ENCODE assay signal across 9 cellular contexts in genomic region chr2:10722252-10722825, GRCh38. TPM values are rescaled to one million over a fixed set of nuclear protein-coding genes. Genes with fewer than 3 reads are reported as not detected.
DNase-seq lines count a peak whose midpoint lies in the region; ATAC-seq, FAIRE-seq and TF ChIP-seq lines count a peak whose summit lies in the region.
"Had no signal": no experiment of that assay in that cellular context is flagged by ENCODE, and none has a peak within 500 bp of the region (broad histone marks: within the 10 kb centered on the region; RNA-seq: fewer than 3 reads in every experiment).

No MANE protein-coding gene starts in this region.

- intact Hi-C loops in tibial artery (cut with DNase I; ENCODE audit: low total_unique reads) = no loop called here

- FAIRE-seq in small intestine (lab: Jason Lieb, UNC) = no peak

- H3K4me3 Mint-ChIP-seq in activated T-cell treated with anti-CD3 and anti-CD28 coated beads, Interleukin-2, amount 50 U/mL, for 4 hours = peak overlapping the region; percentile 53
- H3K4me3 Mint-ChIP-seq in mesothelial cell of epicardium = peak overlapping the region; percentile 53

- peaks cover 11% of the 10 kb centered on the region for H3K4me1 Mint-ChIP-seq in activated T-cell treated with anti-CD3 and anti-CD28 coated beads, Interleukin-2, amount 50 U/mL, for 4 hours (ENCODE audit: low read depth)
- peaks cover 3% of the 10 kb centered on the region for H3K4me1 Mint-ChIP-seq in mesothelial cell of epicardium

- H3K4me3 ChIP-seq in astrocyte of the cerebellum (ENCODE audit: low read depth, low read length) (peak overlapping the region; percentile 31), tibial artery (peak overlapping the region; percentile 53 to 61), small intestine (ENCODE audit: low read depth in 1 of 2, low read length in 2 of 2) (peak overlapping the region in 1 of 2 donors; percentile 58)

- peaks cover 0 to 55% of the 10 kb centered on the region in 2 donors for H3K27me3 ChIP-seq in tibial artery
- H3K27me3 ChIP-seq in small intestine (ENCODE audit: control insufficient read depth in 2 of 2, insufficient read depth in 2 of 2, low read length in 2 of 2) = peaks cover 5 to 31% of the 10 kb centered on the region in 2 donors

- peaks cover 0 to 29% (median 24%) of the 10 kb centered on the region in 4 donors for H3K4me1 ChIP-seq in tibial artery
- H3K4me1 ChIP-seq in small intestine (ENCODE audit: control insufficient read depth in 2 of 2, insufficient read depth in 1 of 2, low read depth in 1 of 2, low read length in 1 of 2) = peaks cover 0 to 2% of the 10 kb centered on the region in 2 donors

- no peaks in the 10 kb centered on the region for H3K9me3 Mint-ChIP-seq in activated T-cell treated with anti-CD3 and anti-CD28 coated beads, Interleukin-2, amount 50 U/mL, for 4 hours
- H3K9me3 Mint-ChIP-seq in mesothelial cell of epicardium = no peaks in the 10 kb centered on the region

- TF ChIP-seq CTCF in astrocyte of the cerebellum (IDR thresholded peaks at IDR 0.05; ENCODE audit: low read depth, low read length, missing control alignments) (no peak), mesothelial cell of epicardium (IDR thresholded peaks at IDR 0.05; ENCODE audit: unreplicated experiment) (no peak), tibial artery (IDR thresholded peaks at IDR 0.05) (no peak)

- in situ Hi-C loops in astrocyte of the cerebellum (cut with HindIII; ENCODE audit: low sequenced_read_pairs) = no loop called here

- H3K36me3 Mint-ChIP-seq in activated T-cell treated with anti-CD3 and anti-CD28 coated beads, Interleukin-2, amount 50 U/mL, for 4 hours (ENCODE audit: insufficient read depth) = no peaks in the 10 kb centered on the region
- H3K36me3 Mint-ChIP-seq in mesothelial cell of epicardium = no peaks in the 10 kb centered on the region

- H3K9me3 ChIP-seq in tibial artery = no peaks in the 10 kb centered on the region
- H3K9me3 ChIP-seq in small intestine (ENCODE audit: control insufficient read depth, low read depth) = no peaks in the 10 kb centered on the region

- H3K36me3 ChIP-seq in tibial artery (no peaks in the 10 kb centered on the region), small intestine (ENCODE audit: control insufficient read depth in 2 of 2, insufficient read depth in 2 of 2, low read length in 2 of 2) (no peaks in the 10 kb centered on the region)

- H3K27me3 Mint-ChIP-seq in activated T-cell treated with anti-CD3 and anti-CD28 coated beads, Interleukin-2, amount 50 U/mL, for 4 hours (ENCODE audit: low read depth) = peaks cover 48% of the 10 kb centered on the region
- H3K27me3 Mint-ChIP-seq in mesothelial cell of epicardium (ENCODE audit: low read depth) = peaks cover 93% of the 10 kb centered on the region

- no peak for DNase-seq in activated T-cell treated with anti-CD3 and anti-CD28 coated beads, Interleukin-2, amount 50 U/mL, for 4 hours
- no peak for DNase-seq in activated T-cell treated with anti-CD3 and anti-CD28 coated beads, Interleukin-2, amount 50 U/mL, for 1 hour
- no peak for DNase-seq in astrocyte of the cerebellum (ENCODE audit: low read depth)
- no peak for DNase-seq in mesothelial cell of epicardium (ENCODE audit: low spot score in 2 of 2, unreplicated experiment in 2 of 2)
- DNase-seq in tibial artery = no peak
- DNase-seq in NCI-H2171 treated with DMSO at 0.1 percent for 48 hours (lab: John Stamatoyannopoulos, UW) = no peak
- DNase-seq in small intestine = no peak
- no peak for DNase-seq in NCI-H1092 treated with DMSO at 0.1 percent for 48 hours (lab: John Stamatoyannopoulos, UW)
- DNase-seq: NCI-H1436 treated with DMSO at 0.1 percent for 48 hours had no signal

- no peak for ATAC-seq in activated T-cell treated with anti-CD3 and anti-CD28 coated beads, Interleukin-2, amount 50 U/mL, for 4 hours

- H3K27ac Mint-ChIP-seq in mesothelial cell of epicardium = no peak overlapping the region

- H3K27ac ChIP-seq in tibial artery (no peak overlapping the region), small intestine (ENCODE audit: low read depth in 1 of 2, low read length in 1 of 2) (no peak overlapping the region)

- WGBS in small intestine, 3 donors = 6 to 19% (median 13%) methylated on average over 7 of the region's 7 CpGs

RNA-seq across cellular contexts. Expression of gene ATP6V1C2, which starts 0.9 kb away (rescaled TPM):
- under 1 TPM in 1 of 3 donors, not detected in 2; 0.14 TPM for total RNA-seq in activated T-cell treated with anti-CD3 and anti-CD28 coated beads, Interleukin-2, amount 50 U/mL, for 4 hours
- total RNA-seq in mesothelial cell of epicardium = 0.09 to 0.27 TPM (median 0.27 TPM) in 3 replicates
- 1 to 10 TPM in 1 of 3 donors, under 1 TPM in 2; 0.22 to 1.3 (median 0.54) TPM for polyA plus RNA-seq in small intestine

RNA-seq across cellular contexts. Expression of gene NOL10, which starts 32.6 kb away (rescaled TPM):
- total RNA-seq in activated T-cell treated with anti-CD3 and anti-CD28 coated beads, Interleukin-2, amount 50 U/mL, for 4 hours = 10 to 100 TPM; 63.2 to 74.8 (median 69.2) TPM
- 24.8 to 25.7 TPM (median 25.6 TPM) in 3 replicates for total RNA-seq in mesothelial cell of epicardium
- polyA plus RNA-seq in small intestine = 10 to 100 TPM in 1 of 3 donors, 1 to 10 TPM in 2; 7.8 to 14.4 (median 9.6) TPM
